Comparison of ENCODE assay signal across 8 cellular contexts in the genomic region with DNA sequence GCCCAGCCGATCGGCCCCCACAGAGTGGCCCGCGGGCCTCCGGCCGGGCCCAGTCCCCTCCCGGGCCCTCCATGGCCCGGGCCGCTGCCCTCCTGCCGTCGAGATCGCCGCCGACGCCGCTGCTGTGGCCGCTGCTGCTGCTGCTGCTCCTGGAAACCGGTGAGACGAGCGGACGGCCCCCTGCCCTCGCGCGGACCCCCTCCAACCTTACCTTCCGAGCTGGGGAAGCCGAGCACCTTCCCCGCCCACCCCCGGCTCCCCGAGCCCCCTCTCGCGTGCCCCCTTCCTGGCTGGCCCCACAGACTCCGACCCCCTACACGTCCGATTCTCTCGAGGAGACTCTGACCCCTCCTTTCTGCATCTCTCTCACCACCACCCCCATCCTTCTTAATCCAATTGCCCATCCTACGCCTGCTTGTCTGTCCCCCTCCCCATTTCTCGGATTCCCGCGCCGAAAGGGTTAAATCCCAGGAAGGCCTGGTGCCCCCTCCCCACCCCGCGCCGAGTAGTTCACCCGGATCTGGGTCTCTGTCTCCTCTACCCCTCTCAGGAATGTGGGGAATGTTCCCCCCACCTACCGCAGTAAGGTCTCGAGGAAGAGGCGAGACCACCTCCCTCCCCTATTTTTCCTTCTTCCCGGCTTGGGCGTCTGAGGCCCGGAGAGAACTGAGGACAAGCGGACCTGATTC. TPM values are rescaled to one million over a fixed set of nuclear protein-coding genes. Genes with fewer than 3 reads are reported as not detected.
DNase-seq lines count a peak whose midpoint lies in the region; ATAC-seq and TF ChIP-seq lines count a peak whose summit lies in the region.

No MANE protein-coding gene starts in this region.

- H3K4me1 ChIP-seq in IMR-90 (ENCODE audit: control insufficient read depth, insufficient read depth, low read length) (peaks cover 12% of the 10 kb centered on the region), breast epithelium (peaks cover 7 to 11% of the 10 kb centered on the region in 2 donors)

- H4K91ac ChIP-seq in IMR-90 (ENCODE audit: insufficient read depth, low read depth, low read length), result peak overlapping the region; percentile 86

- peak overlapping the region; percentile 96 for H2AK5ac ChIP-seq in IMR-90 (ENCODE audit: low read depth, low read length)

- intact Hi-C loops in IMR-90 (cut with micrococcal nuclease), result loop anchor here (2.0 to 5.0 kb wide), 2 partner anchors 44 to 274 kb away; partner anchors contain the start of gene TOMM40
- intact Hi-C loops in breast epithelium (cut with DNase I; ENCODE audit: low total_unique reads), result no loop called here
- intact Hi-C loops in lower leg skin (cut with DNase I; ENCODE audit: low total_unique reads), result loop anchor here (10.0 kb wide), 1 partner anchor 52 kb away; no protein-coding TSS in a partner anchor

- H3K36me3 ChIP-seq in IMR-90 (ENCODE audit: control insufficient read depth, insufficient read depth, low read length), result peaks cover 3% of the 10 kb centered on the region; the same call in 1 of the 2 replicates
- no peaks in the 10 kb centered on the region for H3K36me3 ChIP-seq in breast epithelium

- peak; percentile 39 for DNase-seq in AG10803 (ENCODE audit: low read depth)
- no peak for DNase-seq in IMR-90
- DNase-seq in breast epithelium (ENCODE audit: low spot score in 2 of 2), result peak in 1 of 2 donors; percentile 50
- DNase-seq in lower leg skin (ENCODE audit: low spot score in 2 of 2), result peak; percentile 52 to 89
- DNase-seq in ureter (ENCODE audit: low spot score), result peak; percentile 70
- no peak for DNase-seq in mucosa of gallbladder (ENCODE audit: low spot score)
- no peak for DNase-seq in amygdala (lab: John Stamatoyannopoulos, UW)

- H3K9me3 ChIP-seq in IMR-90 (ENCODE audit: control insufficient read depth, insufficient read depth, low read length) (no peaks in the 10 kb centered on the region), breast epithelium (no peaks in the 10 kb centered on the region)

- peak overlapping the region; percentile 77 for H2BK5ac ChIP-seq in IMR-90 (ENCODE audit: low read depth, low read length, poor library complexity, severe bottlenecking)

- H3K79me1 ChIP-seq in IMR-90 (ENCODE audit: low read depth in 1 of 2, low read length in 2 of 2), result peaks cover 0 to 47% of the 10 kb centered on the region in 2 experiments; a peak in 2 of 4 replicates

- no peak; the same call in 1 of the 2 replicates for ATAC-seq in IMR-90 (ENCODE audit: low read depth)
- no peak for ATAC-seq in HG03095 (IDR thresholded peaks at IDR 0.05; ENCODE audit: unreplicated experiment)

- TF ChIP-seq RAD21 in IMR-90 (IDR thresholded peaks at IDR 0.05; ENCODE audit: low read length), result no peak

- peak overlapping the region; percentile 95 for H3K4ac ChIP-seq in IMR-90 (ENCODE audit: low read depth, low read length)

- WGBS in IMR-90 (ENCODE audit: extremely low coverage in 2 of 2, insufficient read length in 1 of 2), 2 experiments, result 0% methylated on average over 16 of the region's 51 CpGs; no CpG with 5 or more reads in 1 of the 2 experiments
- 0 to 1% methylated on average over 19 to 47 of the region's 51 CpGs for WGBS in lower leg skin, 2 donors

- peak overlapping the region; percentile 82 for H2AFZ ChIP-seq in IMR-90 (replicated peaks; ENCODE audit: low read length, poor library complexity)

- H3K27ac ChIP-seq in IMR-90 (ENCODE audit: insufficient read depth, low read length) (peak overlapping the region; percentile 97), breast epithelium (peak overlapping the region; percentile 100)

- peaks cover 43% of the 10 kb centered on the region for H4K20me1 ChIP-seq in IMR-90 (ENCODE audit: insufficient read depth, low read length)

- peaks cover 6% of the 10 kb centered on the region for H3K9me1 ChIP-seq in IMR-90 (ENCODE audit: insufficient read depth, low read length)

- dilution Hi-C loops in IMR-90 (cut with HindIII; ENCODE audit: low sequenced_read_pairs, unreplicated experiment), result no loop called here

- TF ChIP-seq POLR2A in IMR-90 (IDR thresholded peaks at IDR 0.05; ENCODE audit: low read depth, low read length) (peak; percentile 44), breast epithelium (IDR thresholded peaks at IDR 0.05) (no peak), lower leg skin (IDR thresholded peaks at IDR 0.05) (no peak)

- no peak for TF ChIP-seq CTCF in AG10803 (conservative IDR thresholded peaks at IDR 0.05; ENCODE audit: low read length)
- no peak for TF ChIP-seq CTCF in IMR-90 (conservative IDR thresholded peaks at IDR 0.05; ENCODE audit: low read depth, low read length)
- no peak for TF ChIP-seq CTCF in breast epithelium (IDR thresholded peaks at IDR 0.05)
- no peak for TF ChIP-seq CTCF in lower leg skin (IDR thresholded peaks at IDR 0.05)

- POLR2A ChIA-PET in IMR-90 (lab: Charles Lee; ENCODE audit: unreplicated experiment), result no interaction called here

- peak overlapping the region; percentile 100 for H3K9ac ChIP-seq in IMR-90 (ENCODE audit: low read depth, low read length)

- peak overlapping the region; percentile 67 for H2AK9ac ChIP-seq in IMR-90 (replicated peaks; ENCODE audit: low read depth, low read length, poor library complexity)

- H3K27me3 ChIP-seq in IMR-90 (ENCODE audit: control insufficient read depth, insufficient read depth, low read length) (no peaks in the 10 kb centered on the region), breast epithelium (no peaks in the 10 kb centered on the region)

- peak overlapping the region; percentile 20 to 80; a peak in 3 of 4 replicates for H4K8ac ChIP-seq in IMR-90 (ENCODE audit: low read depth in 2 of 2, low read length in 2 of 2)

- BruUV-seq in IMR-90 (replicated peaks; lab: Mats Ljungman, UMichigan), result no TSS peak

- H4K5ac ChIP-seq in IMR-90 (ENCODE audit: low read depth, low read length), result peak overlapping the region; percentile 43; the same call in 1 of the 2 replicates

- CTCF ChIA-PET in IMR-90 (lab: Yijun Ruan, JAX), result interaction anchor here (1.0 to 1.4 kb wide), 2 partner anchors 63 to 122 kb away, joined by 4 to 6 read pairs; no protein-coding TSS in a partner anchor

- H3K4me3 ChIP-seq in AG10803 (ENCODE audit: low read length), result peak overlapping the region; percentile 94
- peak overlapping the region; percentile 97 for H3K4me3 ChIP-seq in IMR-90 (ENCODE audit: insufficient read depth, low read depth, low read length)
- H3K4me3 ChIP-seq in breast epithelium, result peak overlapping the region; percentile 96 to 100 (median 99)
- peak overlapping the region; percentile 89 for H3K4me3 ChIP-seq in lower leg skin (ENCODE audit: low read depth, poor library complexity, severe bottlenecking)

- H3K23ac ChIP-seq in IMR-90 (ENCODE audit: low read depth, low read length), result peak overlapping the region; percentile 97

- no peak overlapping the region for H2BK20ac ChIP-seq in IMR-90 (ENCODE audit: low read depth, low read length)

- peak overlapping the region; percentile 98 for H3K14ac ChIP-seq in IMR-90 (replicated peaks; ENCODE audit: low read depth, low read length)

- H3K4me2 ChIP-seq in IMR-90 (ENCODE audit: low read depth, low read length), result peak overlapping the region; percentile 77

- H2BK15ac ChIP-seq in IMR-90 (ENCODE audit: low read depth, low read length), result 0 out of 3 replicates have a peak overlapping the region, but pooled peaks have one; percentile 63

- in situ Hi-C loops in IMR-90 (cut with MboI; ENCODE audit: low sequenced_read_pairs), result no loop called here

- peak overlapping the region; percentile 72; the same call in 1 of the 2 replicates for H2BK120ac ChIP-seq in IMR-90 (ENCODE audit: low read depth, low read length)

- H3K56ac ChIP-seq in IMR-90 (ENCODE audit: extremely low read depth, insufficient read depth, low read length), result peak overlapping the region; percentile 93

- H3K18ac ChIP-seq in IMR-90 (ENCODE audit: low read depth, low read length), result peak overlapping the region; percentile 82

TF ChIP-seq in IMR-90, 13 proteins besides CTCF, POLR2A, EP300 and RAD21 (continues in another document):
- peak; percentile 61; the same call in 1 of the 2 replicates for TF ChIP-seq MAZ (IDR thresholded peaks at IDR 0.05; ENCODE audit: borderline replicate concordance, low read depth, low read length)
- TF ChIP-seq FOS (IDR thresholded peaks at IDR 0.05; ENCODE audit: low read depth, low read length), result no peak
- TF ChIP-seq BHLHE40 (IDR thresholded peaks at IDR 0.05; ENCODE audit: low read depth, low read length), result no peak
- TF ChIP-seq RCOR1 (IDR thresholded peaks at IDR 0.05; ENCODE audit: insufficient replicate concordance, low read length), result no peak
- TF ChIP-seq CHD1 (IDR thresholded peaks at IDR 0.05; ENCODE audit: low read depth, low read length), result 0 out of 2 replicates have a peak, but pooled peaks have one; percentile 16

RNA-seq across cellular contexts. Expression of gene NECTIN2, which starts 0.5 kb away (rescaled TPM):
- total RNA-seq in IMR-90 (2012; rRNA removed), result 77.8 and 78.0 TPM in 2 replicates
- polyA plus RNA-seq in IMR-90 (2012; rRNA removed), result 169 and 170 TPM in 2 replicates
- polyA plus RNA-seq in IMR-90 (2012; cell fraction: cytosol; rRNA removed), result 191 and 192 TPM in 2 replicates
- 109 and 133 TPM in 2 replicates for polyA plus RNA-seq in IMR-90 (2012; cell fraction: nucleus; rRNA removed; ENCODE audit: low replicate concordance)
- total RNA-seq in breast epithelium, result 100 to 1,000 TPM in 1 of 3 donors, 10 to 100 TPM in 2; 28.0 to 114 (median 86.6) TPM
- 10 to 100 TPM; 75.2 to 91.1 (median 82.4) TPM for total RNA-seq in lower leg skin
- 66.7 TPM for total RNA-seq in ureter
- total RNA-seq in mucosa of gallbladder, result 331 TPM

RNA-seq across cellular contexts. Expression of gene BCAM, which starts 37.7 kb away (rescaled TPM):
- total RNA-seq in IMR-90 (2012; rRNA removed), result 2.3 and 2.8 TPM in 2 replicates
- 27.5 and 35.7 TPM in 2 replicates for polyA plus RNA-seq in IMR-90 (2012; rRNA removed)
- polyA plus RNA-seq in IMR-90 (2012; cell fraction: cytosol; rRNA removed), result 50.8 and 71.8 TPM in 2 replicates
- polyA plus RNA-seq in IMR-90 (2012; cell fraction: nucleus; rRNA removed; ENCODE audit: low replicate concordance), result 52.3 and 108 TPM in 2 replicates
- total RNA-seq in breast epithelium, result 100 to 1,000 TPM in 1 of 3 donors, 10 to 100 TPM in 2; 17.1 to 102 (median 75.4) TPM
- 10 to 100 TPM; 32.3 to 73.5 (median 58.0) TPM for total RNA-seq in lower leg skin
- total RNA-seq in ureter, result 136 TPM
- total RNA-seq in mucosa of gallbladder, result 75.9 TPM

RNA-seq across cellular contexts. Expression of gene TOMM40, which starts 44.5 kb away (rescaled TPM):
- total RNA-seq in IMR-90 (2012; rRNA removed) (51.4 and 54.8 TPM in 2 replicates), breast epithelium (10 to 100 TPM; 32.9 to 48.2 (median 39.7) TPM), lower leg skin (10 to 100 TPM; 32.5 to 52.3 (median 46.4) TPM), ureter (65.9 TPM), mucosa of gallbladder (35.0 TPM)
- polyA plus RNA-seq in IMR-90 (2012; rRNA removed), result 62.6 and 71.9 TPM in 2 replicates
- 33.4 and 81.9 TPM in 2 replicates for polyA plus RNA-seq in IMR-90 (2012; cell fraction: cytosol; rRNA removed)
- 31.9 and 65.2 TPM in 2 replicates for polyA plus RNA-seq in IMR-90 (2012; cell fraction: nucleus; rRNA removed; ENCODE audit: low replicate concordance)

RNA-seq across cellular contexts. Expression of gene APOE, which starts 59.0 kb away (rescaled TPM):
- total RNA-seq in IMR-90 (2012; rRNA removed) (0.18 TPM in 1 of 2 replicates, not detected in the other), breast epithelium (1,000 to 10,000 TPM in 2 of 3 donors, 100 to 1,000 TPM in 1; 439 to 1,162 (median 1,092) TPM), lower leg skin (100 to 1,000 TPM; 511 to 997 (median 747) TPM), ureter (61.2 TPM), mucosa of gallbladder (435 TPM)
- polyA plus RNA-seq in IMR-90 (2012; rRNA removed), result 2.0 and 2.5 TPM in 2 replicates
- 5.1 and 12.1 TPM in 2 replicates for polyA plus RNA-seq in IMR-90 (2012; cell fraction: cytosol; rRNA removed)
- polyA plus RNA-seq in IMR-90 (2012; cell fraction: nucleus; rRNA removed; ENCODE audit: low replicate concordance), result 6.2 and 7.9 TPM in 2 replicates

Comparison
In these comparisons a context has a peak if more than half of its experiments do, and no peak if none do; other contexts are left out.
1. DNase-seq: peak in AG10803 (single experiment), lower leg skin (2 of 2) and ureter (single experiment); none in IMR-90 (single experiment), mucosa of gallbladder (single experiment) and amygdala (0 of 56).
2. Peak in every context shown above with its lines, with median percentiles within 50 percentile points of each other: H3K4me3 ChIP-seq.